ENCODE assay signal across 8 cellular contexts in genomic region chr1:92484171-92484471, GRCh38. TPM values are rescaled to one million over a fixed set of nuclear protein-coding genes. Genes with fewer than 3 reads are reported as not detected.
DNase-seq lines count a peak whose midpoint lies in the region; ATAC-seq and TF ChIP-seq lines count a peak whose summit lies in the region.

No MANE protein-coding gene starts in this region.

- H3K4me3 ChIP-seq in BLaER1 (peak overlapping the region; percentile 73), choroid plexus epithelial cell (ENCODE audit: low read depth, low read length) (peak overlapping the region; percentile 61)

- TF ChIP-seq CTCF in choroid plexus epithelial cell (conservative IDR thresholded peaks at IDR 0.05; ENCODE audit: low read depth, low read length): no peak

- DNase-seq in choroid plexus epithelial cell (ENCODE audit: low read depth) (no peak), Kasumi-1 (lab: John Stamatoyannopoulos, UW) (no peak), LoVo (ENCODE audit: low spot score) (no peak)
- DNase-seq in naive thymus-derived CD8-positive, alpha-beta T cell: no peak

- ATAC-seq in naive thymus-derived CD8-positive, alpha-beta T cell: no peak
- ATAC-seq in GM21576 (IDR thresholded peaks at IDR 0.05; ENCODE audit: unreplicated experiment) (no peak), GM19328 (IDR thresholded peaks at IDR 0.05; ENCODE audit: unreplicated experiment) (no peak)

- peaks cover 35% of the 10 kb centered on the region for H3K4me1 ChIP-seq in BLaER1

- H3K4me1 Mint-ChIP-seq in IgD-negative memory B cell: peaks cover 3 to 20% (median 8%) of the 10 kb centered on the region in 3 donors
- H3K4me1 Mint-ChIP-seq in naive thymus-derived CD8-positive, alpha-beta T cell: peaks cover 14 to 46% (median 38%) of the 10 kb centered on the region in 4 donors

- no peaks in the 10 kb centered on the region for H3K9me3 Mint-ChIP-seq in IgD-negative memory B cell
- H3K9me3 Mint-ChIP-seq in naive thymus-derived CD8-positive, alpha-beta T cell: no peaks in the 10 kb centered on the region

- peak overlapping the region; percentile 97 for H3K27ac ChIP-seq in BLaER1

- peaks cover 15% of the 10 kb centered on the region for H3K9me3 ChIP-seq in BLaER1

- peak overlapping the region; percentile 91 for H3K4me2 ChIP-seq in BLaER1

- peaks cover 29% of the 10 kb centered on the region for H3K36me3 ChIP-seq in BLaER1

- peaks cover 18% of the 10 kb centered on the region for H4K20me1 ChIP-seq in BLaER1

- H3K4me3 Mint-ChIP-seq in IgD-negative memory B cell: peak overlapping the region; percentile 89 to 93 (median 92)
- H3K4me3 Mint-ChIP-seq in naive thymus-derived CD8-positive, alpha-beta T cell: peak overlapping the region; percentile 86 to 97 (median 90)

- peak overlapping the region in 1 of 3 donors; percentile 29 for H3K27ac Mint-ChIP-seq in IgD-negative memory B cell
- H3K27ac Mint-ChIP-seq in naive thymus-derived CD8-positive, alpha-beta T cell: peak overlapping the region; percentile 67 to 93 (median 88)

- POLR2A ChIA-PET in naive thymus-derived CD8-positive, alpha-beta T cell (lab: Charles Lee): interaction anchor here (0.6 to 5.2 kb wide), 8 partner anchors 9 to 167 kb away, joined by 3 to 56 read pairs (median 9); no protein-coding TSS in a partner anchor

- H3K27me3 Mint-ChIP-seq in IgD-negative memory B cell: peaks cover 39% of the 10 kb centered on the region
- no peaks in the 10 kb centered on the region for H3K27me3 Mint-ChIP-seq in naive thymus-derived CD8-positive, alpha-beta T cell

- peaks cover 17% of the 10 kb centered on the region for H3K27me3 ChIP-seq in BLaER1

- H3K36me3 Mint-ChIP-seq in IgD-negative memory B cell: no peaks in the 10 kb centered on the region
- peaks cover 0 to 12% (median 6%) of the 10 kb centered on the region in 3 donors for H3K36me3 Mint-ChIP-seq in naive thymus-derived CD8-positive, alpha-beta T cell

- peak overlapping the region; percentile 91 for H3K9ac ChIP-seq in BLaER1

RNA-seq across cellular contexts. Expression of gene GFI1, which starts 2.6 kb away (rescaled TPM):
- polyA plus RNA-seq in IgD-negative memory B cell: 1.6 TPM
- total RNA-seq in naive thymus-derived CD8-positive, alpha-beta T cell: 10 to 100 TPM; 18.2 to 22.4 TPM
- 10 to 100 TPM in 1 of 3 donors, 1 to 10 TPM in 2; 5.6 to 12.4 (median 6.7) TPM for polyA plus RNA-seq in naive thymus-derived CD8-positive, alpha-beta T cell
